ENCODE assay signal across 26 cellular contexts in the genomic region with DNA sequence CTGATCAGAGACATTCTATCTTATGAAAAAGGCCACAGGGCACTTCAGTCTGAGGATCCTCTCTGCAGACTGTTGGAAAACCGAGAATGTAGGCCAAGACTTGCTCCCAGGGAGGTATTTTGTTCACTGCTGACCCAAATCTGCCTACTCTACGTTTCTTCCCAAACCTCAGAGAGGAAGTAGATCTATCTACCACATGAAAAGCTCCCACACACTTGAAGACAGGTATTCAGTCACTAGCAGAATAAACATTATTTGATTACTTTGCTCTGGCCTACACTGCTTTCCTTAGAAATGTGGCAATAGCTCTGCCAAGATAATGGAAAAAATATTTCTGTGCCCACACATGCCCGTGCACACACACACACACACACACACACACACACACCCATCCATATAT.
"Had no signal": no experiment of that assay in that cellular context is flagged by ENCODE, and none has a peak within 500 bp of the region (broad histone marks: within the 10 kb centered on the region; RNA-seq: fewer than 3 reads in every experiment).

No MANE protein-coding gene starts in this region.

- H3K4me3 ChIP-seq: left lung, lower lobe of right lung, pancreas, prostate gland, skin epidermis, spleen, suprapubic skin, thoracic aorta, tibial artery, upper lobe of right lung had no signal

- H3K36me3 ChIP-seq: left lung, lower lobe of right lung, pancreas, prostate gland, spleen, suprapubic skin, thoracic aorta, tibial artery, upper lobe of right lung had no signal

- H3K4me1 ChIP-seq: left lung, lower lobe of right lung, pancreas, prostate gland, spleen, suprapubic skin, upper lobe of right lung had no signal

- H3K4me1 Mint-ChIP-seq: immature natural killer cell; naive thymus-derived CD8-positive, alpha-beta T cell; stimulated activated effector memory CD8-positive, alpha-beta T cell treated with anti-CD3 and anti-CD28 coated beads, Interleukin-12 subunit alpha, Interleukin-12 subunit beta, amount 100 ng/mL, for 72 hours had no signal

- H3K36me3 Mint-ChIP-seq: naive thymus-derived CD8-positive, alpha-beta T cell; stimulated activated effector memory CD8-positive, alpha-beta T cell treated with anti-CD3 and anti-CD28 coated beads, Interleukin-12 subunit alpha, Interleukin-12 subunit beta, amount 100 ng/mL, for 72 hours had no signal

- H3K27me3 Mint-ChIP-seq: naive thymus-derived CD8-positive, alpha-beta T cell; stimulated activated naive CD8-positive, alpha-beta T cell treated with anti-CD3 and anti-CD28 coated beads, Interleukin-15, Interleukin-2, amounts not matched to agents 100 ng/mL and 50 ng/mL, for 24 hours had no signal

- ATAC-seq: left colon; left lung; lower lobe of right lung; naive thymus-derived CD8-positive, alpha-beta T cell; pancreas; right cardiac atrium; sciatic nerve; stimulated activated effector memory CD8-positive, alpha-beta T cell treated with anti-CD3 and anti-CD28 coated beads, Interleukin-12 subunit alpha, Interleukin-12 subunit beta, amount 100 ng/mL, for 72 hours; upper lobe of right lung had no signal

- H3K27me3 ChIP-seq: left lung, pancreas, spleen, suprapubic skin, tibial artery, upper lobe of right lung had no signal

- H3K9me3 ChIP-seq: left lung, lower lobe of right lung, pancreas, prostate gland, suprapubic skin, thoracic aorta, tibial artery, upper lobe of right lung had no signal

- H3K27ac Mint-ChIP-seq: immature natural killer cell; naive thymus-derived CD8-positive, alpha-beta T cell; stimulated activated effector memory CD8-positive, alpha-beta T cell treated with anti-CD3 and anti-CD28 coated beads, Interleukin-12 subunit alpha, Interleukin-12 subunit beta, amount 100 ng/mL, for 72 hours; stimulated activated naive CD8-positive, alpha-beta T cell treated with anti-CD3 and anti-CD28 coated beads, Interleukin-15, Interleukin-2, amounts not matched to agents 100 ng/mL and 50 ng/mL, for 24 hours had no signal

- H3K4me3 Mint-ChIP-seq: immature natural killer cell; naive thymus-derived CD8-positive, alpha-beta T cell; stimulated activated effector memory CD8-positive, alpha-beta T cell treated with anti-CD3 and anti-CD28 coated beads, Interleukin-12 subunit alpha, Interleukin-12 subunit beta, amount 100 ng/mL, for 72 hours; stimulated activated naive CD8-positive, alpha-beta T cell treated with anti-CD3 and anti-CD28 coated beads, Interleukin-15, Interleukin-2, amounts not matched to agents 100 ng/mL and 50 ng/mL, for 24 hours had no signal

- DNase-seq: hypothalamus; immature natural killer cell; kidney; left colon; left lung; lower lobe of right lung; mammary epithelial cell; mesenchymal stem cell; naive thymus-derived CD8-positive, alpha-beta T cell; pancreas; posterior cingulate gyrus; retina; right cardiac atrium; spleen; stimulated activated CD4-positive, alpha-beta T cell treated with anti-CD3 and anti-CD28 coated beads, Interleukin-4, amount 100 ng/mL, for 24 hours; stimulated activated naive CD4-positive, alpha-beta T cell; tibial artery; trophoblast cell; upper lobe of right lung had no signal

- H3K27ac ChIP-seq: left lung, lower lobe of right lung, pancreas, prostate gland, skin epidermis, spleen, suprapubic skin, thoracic aorta, tibial artery, upper lobe of right lung had no signal
